Comparison of ENCODE assay signal across 8 cellular contexts in the genomic region with DNA sequence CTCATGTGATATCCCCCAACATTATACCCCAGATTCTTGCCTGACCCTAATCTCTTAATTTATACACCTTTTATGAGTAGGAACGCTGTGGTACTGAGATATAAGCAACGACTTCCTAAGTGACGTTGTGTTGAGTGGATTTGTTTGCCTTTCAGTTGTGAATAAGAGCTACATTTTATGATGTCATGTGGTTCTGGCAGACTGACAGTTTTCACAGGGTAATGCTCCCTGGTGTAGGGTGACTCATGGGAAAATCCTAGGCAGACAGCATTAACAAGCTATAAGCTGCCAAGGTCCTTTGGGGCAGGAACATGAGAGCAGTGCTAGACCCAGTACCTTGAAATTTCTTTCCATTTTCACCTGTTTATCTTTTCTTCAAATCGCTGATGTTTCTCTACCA. TPM values are rescaled to one million over a fixed set of nuclear protein-coding genes. Genes with fewer than 3 reads are reported as not detected.
A peak's percentile ranks its signal among the peaks of the same experiment; 100 is the strongest.
DNase-seq lines count a peak whose midpoint lies in the region; ATAC-seq and TF ChIP-seq lines count a peak whose summit lies in the region.

No MANE protein-coding gene starts in this region.

- peaks cover 41% of the 10 kb centered on the region for H3K36me3 ChIP-seq in SJSA1
- no peaks in the 10 kb centered on the region for H3K36me3 ChIP-seq in vagina
- no peaks in the 10 kb centered on the region for H3K36me3 ChIP-seq in tibial artery

- DNase-seq in EL (peak; percentile 100), SJSA1 (ENCODE audit: low read depth in 1 of 2, low spot score in 2 of 2) (peak; percentile 85 to 89), right cardiac atrium (no peak), vagina (ENCODE audit: extremely low spot score in 2 of 2) (no peak), tibial artery (no peak), GM20000 (ENCODE audit: low spot score) (no peak), iPS-NIHi7 (ENCODE audit: extremely low spot score) (no peak)

- 28% methylated on average over 4 of the region's 4 CpGs for WGBS in right cardiac atrium

- intact Hi-C loops in right cardiac atrium (cut with DNase I): no loop called here
- intact Hi-C loops in vagina (cut with DNase I): no loop called here
- intact Hi-C loops in tibial artery (cut with DNase I; ENCODE audit: low total_unique reads): no loop called here

- TF ChIP-seq CTCF in vagina (IDR thresholded peaks at IDR 0.05) (no peak), tibial artery (IDR thresholded peaks at IDR 0.05) (no peak), GM20000 (IDR thresholded peaks at IDR 0.05; ENCODE audit: extremely low read depth, missing control alignments) (no peak)

- H3K4me1 ChIP-seq in SJSA1 (replicated peaks): peaks cover 37% of the 10 kb centered on the region
- no peaks in the 10 kb centered on the region for H3K4me1 ChIP-seq in right cardiac atrium (ENCODE audit: control insufficient read depth, insufficient read depth, low read length)
- no peaks in the 10 kb centered on the region for H3K4me1 ChIP-seq in vagina
- peaks cover 0 to 26% (median 4%) of the 10 kb centered on the region in 4 donors for H3K4me1 ChIP-seq in tibial artery

- peak overlapping the region; percentile 75 for H3K27ac ChIP-seq in SJSA1
- H3K27ac ChIP-seq in right cardiac atrium (ENCODE audit: low read length): no peak overlapping the region
- H3K27ac ChIP-seq in vagina: no peak overlapping the region
- no peak overlapping the region for H3K27ac ChIP-seq in tibial artery

- ATAC-seq in HG03045 (IDR thresholded peaks at IDR 0.05; ENCODE audit: unreplicated experiment) (peak; percentile 62), right cardiac atrium (peak; percentile 69 to 89)

- H3K4me3 ChIP-seq in SJSA1 (no peak overlapping the region), right cardiac atrium (ENCODE audit: low read length) (no peak overlapping the region), vagina (no peak overlapping the region), tibial artery (no peak overlapping the region)

- no peak for TF ChIP-seq POLR2A in vagina (IDR thresholded peaks at IDR 0.05)

- no peaks in the 10 kb centered on the region for H3K9me3 ChIP-seq in SJSA1 (replicated peaks)
- H3K9me3 ChIP-seq in right cardiac atrium (ENCODE audit: control insufficient read depth, low read length): no peaks in the 10 kb centered on the region
- H3K9me3 ChIP-seq in vagina: no peaks in the 10 kb centered on the region
- no peaks in the 10 kb centered on the region for H3K9me3 ChIP-seq in tibial artery

- H3K27me3 ChIP-seq in SJSA1 (replicated peaks) (no peaks in the 10 kb centered on the region), right cardiac atrium (ENCODE audit: control insufficient read depth, insufficient read depth) (no peaks in the 10 kb centered on the region), vagina (no peaks in the 10 kb centered on the region), tibial artery (no peaks in the 10 kb centered on the region)

RNA-seq across cellular contexts. Expression of a gene that starts 11.2 kb away (rescaled TPM):
- total RNA-seq in SJSA1 (2014; rRNA removed; shearing (Covaris generic)): 20.6 and 27.6 TPM in 2 replicates
- total RNA-seq in right cardiac atrium: 1 to 10 TPM; 1.1 to 4.4 (median 1.2) TPM
- polyA plus RNA-seq in right cardiac atrium: 0.48 TPM
- total RNA-seq in vagina: 8.1 TPM

RNA-seq across cellular contexts. Expression of a gene that starts 35.7 kb away (rescaled TPM):
- total RNA-seq in SJSA1 (2014; rRNA removed; shearing (Covaris generic)): not detected in 2 replicates
- under 1 TPM in 1 of 4 donors, not detected in 3; 0.29 TPM for total RNA-seq in right cardiac atrium
- polyA plus RNA-seq in right cardiac atrium: not detected
- total RNA-seq in vagina: 1.5 TPM

Comparison
In these comparisons a context has a peak if more than half of its experiments do, and no peak if none do; other contexts are left out.
1. DNase-seq: peak in EL (single experiment) and SJSA1 (2 of 2); none in right cardiac atrium (0 of 3), vagina (0 of 2), tibial artery (0 of 2), GM20000 (single experiment) and iPS-NIHi7 (single experiment).